In genomic region chr20:58660855-58661254, GRCh38 we compare ENCODE assay signal across 1 cellular context.
TF ChIP-seq lines count a peak whose summit lies in the region.

No MANE protein-coding gene starts in this region.

TF ChIP-seq in GM12878, 131 proteins besides CTCF, POLR2A, EP300 and RAD21 (continued from another document):
- TF ChIP-seq ZNF592 (IDR thresholded peaks at IDR 0.05), result no peak
- no peak for TF ChIP-seq EED (IDR thresholded peaks at IDR 0.05; ENCODE audit: low read depth)
- TF ChIP-seq E4F1 (IDR thresholded peaks at IDR 0.05; ENCODE audit: borderline replicate concordance, partially characterized antibody), result no peak
TF ChIP-seq in GM12878: peak in this region for 0.
